In the genomic region with DNA sequence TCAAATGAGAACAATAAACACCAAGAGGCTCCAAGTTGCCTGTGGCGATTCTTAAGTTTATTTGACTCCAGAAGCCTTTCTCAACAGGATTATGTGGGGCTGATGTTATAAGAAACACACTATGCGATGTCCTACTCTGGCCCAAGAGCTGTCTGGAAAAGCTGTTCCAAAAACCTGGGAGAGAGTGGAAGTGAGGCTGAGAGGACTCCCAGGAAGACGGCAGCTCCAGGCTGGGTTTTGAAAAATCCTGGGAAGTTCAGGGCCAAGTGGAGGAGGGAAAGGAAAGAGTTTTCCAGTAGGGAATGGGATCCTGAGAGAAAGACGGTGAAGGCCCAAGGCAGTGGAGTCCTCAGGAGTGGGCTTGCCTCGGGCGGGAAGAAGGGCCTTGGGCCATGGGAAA, we compare ENCODE assay signal across 22 cellular contexts. TPM values are rescaled to one million over a fixed set of nuclear protein-coding genes. Genes with fewer than 3 reads are reported as not detected.
DNase-seq lines count a peak whose midpoint lies in the region; ATAC-seq and TF ChIP-seq lines count a peak whose summit lies in the region.
"Had no signal": no experiment of that assay in that cellular context is flagged by ENCODE, and none has a peak within 500 bp of the region (broad histone marks: within the 10 kb centered on the region; RNA-seq: fewer than 3 reads in every experiment).

No MANE protein-coding gene starts in this region.

- H3K4me3 ChIP-seq in HEK293 (ENCODE audit: low read depth, low read length) (no peak overlapping the region), SK-N-MC (peak overlapping the region; percentile 7), endodermal cell (ENCODE audit: low read length) (no peak overlapping the region), neural progenitor cell (no peak overlapping the region)
- H3K4me3 ChIP-seq: BLaER1 treated with 17β-estradiol and CSF1 and Interleukin-3, amounts not matched to agents 10 nM and 100 nM; GM12878 had no signal

- peaks cover 2% of the 10 kb centered on the region for H3K27me3 Mint-ChIP-seq in endodermal cell (ENCODE audit: insufficient read depth)
- peaks cover 11% of the 10 kb centered on the region for H3K27me3 Mint-ChIP-seq in neural progenitor cell (ENCODE audit: insufficient read depth, low read depth)

- TF ChIP-seq CTCF in HEK293 (tag by site-specific recombination; IDR thresholded peaks at IDR 0.05) = no peak
- no peak for TF ChIP-seq CTCF in endodermal cell (conservative IDR thresholded peaks at IDR 0.05)
- TF ChIP-seq CTCF in neural progenitor cell (IDR thresholded peaks at IDR 0.05) = no peak

- H3K9me3 Mint-ChIP-seq in endodermal cell = no peaks in the 10 kb centered on the region
- no peaks in the 10 kb centered on the region for H3K9me3 Mint-ChIP-seq in neural progenitor cell
- H3K9me3 Mint-ChIP-seq: CD4-positive, alpha-beta T cell; CD8-positive, alpha-beta memory T cell had no signal

- H3K4me1 Mint-ChIP-seq in endodermal cell (peaks cover 18% of the 10 kb centered on the region), neural progenitor cell (peaks cover 30% of the 10 kb centered on the region)
- H3K4me1 Mint-ChIP-seq: CD14-positive monocyte; CD8-positive, alpha-beta memory T cell had no signal

- H3K36me3 ChIP-seq in HEK293 (ENCODE audit: control insufficient read depth in 2 of 2, insufficient read depth in 1 of 2, low read length in 2 of 2) = no peaks in the 10 kb centered on the region
- no peaks in the 10 kb centered on the region for H3K36me3 ChIP-seq in SK-N-MC (ENCODE audit: insufficient read depth, low read length)
- H3K36me3 ChIP-seq in endodermal cell (ENCODE audit: control insufficient read depth, insufficient read depth, low read length) = no peaks in the 10 kb centered on the region
- H3K36me3 ChIP-seq in neural progenitor cell = no peaks in the 10 kb centered on the region
- H3K36me3 ChIP-seq: BE2C; BLaER1 treated with 17β-estradiol and CSF1 and Interleukin-3, amounts not matched to agents 10 nM and 100 nM had no signal

- DNase-seq in SK-N-MC (ENCODE audit: low read depth, low spot score) (no peak), endodermal cell (peak; percentile 50), neural progenitor cell (ENCODE audit: low spot score) (no peak), cardiac septum (ENCODE audit: low spot score) (no peak), sciatic nerve (ENCODE audit: low spot score) (no peak)
- DNase-seq: AML-193; BE2C; CD4-positive, alpha-beta T cell; CD8-positive, alpha-beta memory T cell; DMS 273 treated with DMSO at 0.1 percent for 48 hours; DMS79; EL; GDM1; GOT3; H7; HCEC 1CT had no signal

- H3K9me3 ChIP-seq in HEK293 (ENCODE audit: control insufficient read depth, insufficient read depth, low read depth, low read length) = no peaks in the 10 kb centered on the region
- H3K9me3 ChIP-seq in SK-N-MC (ENCODE audit: low read depth, low read length) = no peaks in the 10 kb centered on the region
- H3K9me3 ChIP-seq in endodermal cell (ENCODE audit: control insufficient read depth, low read length) = no peaks in the 10 kb centered on the region
- H3K9me3 ChIP-seq in neural progenitor cell (ENCODE audit: low read depth) = no peaks in the 10 kb centered on the region
- H3K9me3 ChIP-seq: BE2C; BLaER1 treated with 17β-estradiol and CSF1 and Interleukin-3, amounts not matched to agents 10 nM and 100 nM had no signal

- H3K4me1 ChIP-seq in HEK293 (ENCODE audit: control insufficient read depth, insufficient read depth, low read length) (no peaks in the 10 kb centered on the region), endodermal cell (ENCODE audit: control insufficient read depth, insufficient read depth, low read length) (no peaks in the 10 kb centered on the region), neural progenitor cell (no peaks in the 10 kb centered on the region)
- H3K4me1 ChIP-seq: BE2C had no signal

- CTCF ChIA-PET in HEK293 (lab: Yijun Ruan, JAX) = interaction anchor here (0.8 to 1.1 kb wide), 5 partner anchors 12 to 46 kb away, joined by 3 to 6 read pairs (median 4); no protein-coding TSS in a partner anchor

- POLR2A ChIA-PET in HEK293 (lab: Yijun Ruan, JAX) = no interaction called here

- intact Hi-C loops in cardiac septum (cut with DNase I) = no loop called here
- intact Hi-C loops in sciatic nerve (cut with DNase I) = no loop called here

- H3K27ac Mint-ChIP-seq in endodermal cell (peak overlapping the region; percentile 44), neural progenitor cell (peak overlapping the region; percentile 67)
- H3K27ac Mint-ChIP-seq: CD4-positive, alpha-beta T cell had no signal

- H2AFZ ChIP-seq in neural progenitor cell (replicated peaks) = no peak overlapping the region

- no peak overlapping the region for H3K9ac ChIP-seq in SK-N-MC (ENCODE audit: insufficient read length)
- no peak overlapping the region for H3K9ac ChIP-seq in endodermal cell (ENCODE audit: extremely low read depth, low read length, poor library complexity, severe bottlenecking)
- no peak overlapping the region for H3K9ac ChIP-seq in neural progenitor cell
- H3K9ac ChIP-seq: BLaER1 treated with 17β-estradiol and CSF1 and Interleukin-3, amounts not matched to agents 10 nM and 100 nM had no signal

- H4K20me1 ChIP-seq in neural progenitor cell (ENCODE audit: low read depth) = no peaks in the 10 kb centered on the region

- H3K4me3 Mint-ChIP-seq in endodermal cell (no peak overlapping the region), neural progenitor cell (no peak overlapping the region)
- H3K4me3 Mint-ChIP-seq: CD14-positive monocyte; CD4-positive, alpha-beta T cell; CD8-positive, alpha-beta memory T cell had no signal

- ATAC-seq in HG03159 (IDR thresholded peaks at IDR 0.05; ENCODE audit: unreplicated experiment) = no peak
- ATAC-seq in sciatic nerve = no peak
- ATAC-seq: GM12878 had no signal

- no peaks in the 10 kb centered on the region for H3K79me2 ChIP-seq in neural progenitor cell (ENCODE audit: low read depth)

- H3K27ac ChIP-seq in HEK293 (ENCODE audit: extremely low read depth, low read depth, low read length) (no peak overlapping the region), SK-N-MC (no peak overlapping the region), endodermal cell (ENCODE audit: low read depth, low read length) (no peak overlapping the region), neural progenitor cell (no peak overlapping the region)
- H3K27ac ChIP-seq: BLaER1 treated with 17β-estradiol and CSF1 and Interleukin-3, amounts not matched to agents 10 nM and 100 nM had no signal

- H3K4me2 ChIP-seq in neural progenitor cell = no peak overlapping the region
- H3K4me2 ChIP-seq: BLaER1 treated with 17β-estradiol and CSF1 and Interleukin-3, amounts not matched to agents 10 nM and 100 nM had no signal

- H3F3A ChIP-seq in neural progenitor cell (ENCODE audit: low read depth) = no peaks in the 10 kb centered on the region

- 87 to 96% methylated on average over 4 to 6 of the region's 6 CpGs for WGBS in endodermal cell (ENCODE audit: insufficient coverage in 1 of 2, insufficient read length in 1 of 2), 2 experiments

- H3K27me3 ChIP-seq in endodermal cell (ENCODE audit: control insufficient read depth, insufficient read depth, low read length, poor library complexity, severe bottlenecking) (no peaks in the 10 kb centered on the region), neural progenitor cell (peaks cover 24% of the 10 kb centered on the region)
- H3K27me3 ChIP-seq: BE2C; BLaER1 treated with 17β-estradiol and CSF1 and Interleukin-3, amounts not matched to agents 10 nM and 100 nM had no signal

- H3K36me3 Mint-ChIP-seq in endodermal cell (ENCODE audit: low read depth) (peaks cover 11% of the 10 kb centered on the region), neural progenitor cell (peaks cover 25% of the 10 kb centered on the region)
- H3K36me3 Mint-ChIP-seq: CD14-positive monocyte; CD8-positive, alpha-beta memory T cell had no signal

TF ChIP-seq in HEK293, 187 proteins besides CTCF, POLR2A, EP300 and RAD21:
- TF ChIP-seq ZNF837 (tag by site-specific recombination; IDR thresholded peaks at IDR 0.05) (no peak), IKZF3 (tag by site-specific recombination; IDR thresholded peaks at IDR 0.05) (0 out of 2 replicates have a peak, but pooled peaks have one; percentile 33)

RNA-seq across cellular contexts. Expression of gene WNT3, which starts 21.4 kb away (rescaled TPM):
- total RNA-seq in endodermal cell (10 to 100 TPM; 19.9 to 21.8 TPM), neural progenitor cell (ENCODE audit: low replicate concordance) (1.1 and 1.7 TPM in 2 replicates), cardiac septum (0.89 TPM), sciatic nerve (0.98 TPM)
- polyA plus RNA-seq in endodermal cell (2013, experiment 1 of 2) = 51.2 TPM
- polyA plus RNA-seq in endodermal cell (2013, experiment 2 of 2) = 42.1 TPM
- total RNA-seq: CD4-positive, alpha-beta T cell; CD8-positive, alpha-beta memory T cell; GM12878 had no signal
- polyA plus RNA-seq: CD14-positive monocyte; CD8-positive, alpha-beta memory T cell had no signal

RNA-seq across cellular contexts. Expression of gene WNT9B, which starts 54.3 kb away (rescaled TPM):
- under 1 TPM in 1 of 2 donors, not detected in 1; 0.33 TPM for total RNA-seq in endodermal cell
- polyA plus RNA-seq in endodermal cell (2013, experiment 1 of 2) = 2.4 TPM
- 2.1 TPM for polyA plus RNA-seq in endodermal cell (2013, experiment 2 of 2)
- 0.12 TPM in 1 of 2 replicates, not detected in the other for total RNA-seq in neural progenitor cell (ENCODE audit: low replicate concordance)
- 0.62 TPM for total RNA-seq in cardiac septum
- not detected for total RNA-seq in sciatic nerve
- total RNA-seq: CD4-positive, alpha-beta T cell; CD8-positive, alpha-beta memory T cell; GM12878 had no signal
- polyA plus RNA-seq: AG04450; CD8-positive, alpha-beta memory T cell; GM12878 had no signal
